ENCODE assay signal across 1 cellular context in the genomic region with DNA sequence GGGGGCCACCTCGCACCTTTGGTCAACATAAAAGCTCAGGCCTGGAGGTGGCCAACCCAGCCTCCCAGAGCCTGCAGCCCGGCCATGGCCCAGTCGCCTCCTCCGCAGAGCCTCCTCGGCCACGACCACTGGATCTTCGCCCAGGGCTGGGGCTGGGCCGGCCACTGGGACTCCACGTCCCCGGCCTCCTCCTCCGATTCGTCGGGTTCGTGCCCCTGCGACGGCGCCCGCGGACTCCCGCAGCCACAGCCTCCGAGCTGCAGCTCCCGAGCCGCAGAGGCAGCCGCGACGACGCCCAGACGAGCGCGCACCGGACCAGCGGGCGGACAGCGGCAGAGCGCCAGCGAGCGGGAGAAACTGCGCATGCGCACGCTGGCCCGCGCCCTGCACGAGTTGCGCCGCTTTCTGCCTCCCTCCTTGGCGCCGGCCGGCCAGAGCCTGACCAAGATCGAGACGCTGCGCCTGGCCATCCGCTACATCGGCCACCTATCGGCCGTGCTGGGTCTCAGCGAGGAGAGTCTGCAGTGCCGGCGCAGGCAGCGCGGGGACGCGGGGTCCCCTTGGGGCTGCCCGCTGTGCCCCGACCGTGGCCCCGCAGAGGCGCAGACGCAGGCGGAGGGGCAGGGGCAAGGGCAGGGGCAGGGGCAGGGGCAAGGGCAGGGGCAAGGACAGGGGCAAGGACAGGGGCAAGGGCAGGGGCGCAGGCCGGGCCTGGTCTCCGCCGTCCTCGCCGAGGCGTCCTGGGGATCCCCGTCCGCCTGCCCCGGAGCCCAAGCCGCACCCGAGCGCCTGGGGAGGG.
A peak's percentile ranks its signal among the peaks of the same experiment; 100 is the strongest.
TF ChIP-seq lines count a peak whose summit lies in the region.

A gene with protein sequence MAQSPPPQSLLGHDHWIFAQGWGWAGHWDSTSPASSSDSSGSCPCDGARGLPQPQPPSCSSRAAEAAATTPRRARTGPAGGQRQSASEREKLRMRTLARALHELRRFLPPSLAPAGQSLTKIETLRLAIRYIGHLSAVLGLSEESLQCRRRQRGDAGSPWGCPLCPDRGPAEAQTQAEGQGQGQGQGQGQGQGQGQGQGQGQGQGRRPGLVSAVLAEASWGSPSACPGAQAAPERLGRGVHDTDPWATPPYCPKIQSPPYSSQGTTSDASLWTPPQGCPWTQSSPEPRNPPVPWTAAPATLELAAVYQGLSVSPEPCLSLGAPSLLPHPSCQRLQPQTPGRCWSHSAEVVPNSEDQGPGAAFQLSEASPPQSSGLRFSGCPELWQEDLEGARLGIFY (plus strand): TSS at position 59 of the 799 bp plus-strand sequence. CDS start 26 bp downstream, at position 85.

TF ChIP-seq in HepG2, 621 proteins besides CTCF, POLR2A, EP300 and RAD21 (continued from another document and continues in another):
- TF ChIP-seq, protein P1, sequence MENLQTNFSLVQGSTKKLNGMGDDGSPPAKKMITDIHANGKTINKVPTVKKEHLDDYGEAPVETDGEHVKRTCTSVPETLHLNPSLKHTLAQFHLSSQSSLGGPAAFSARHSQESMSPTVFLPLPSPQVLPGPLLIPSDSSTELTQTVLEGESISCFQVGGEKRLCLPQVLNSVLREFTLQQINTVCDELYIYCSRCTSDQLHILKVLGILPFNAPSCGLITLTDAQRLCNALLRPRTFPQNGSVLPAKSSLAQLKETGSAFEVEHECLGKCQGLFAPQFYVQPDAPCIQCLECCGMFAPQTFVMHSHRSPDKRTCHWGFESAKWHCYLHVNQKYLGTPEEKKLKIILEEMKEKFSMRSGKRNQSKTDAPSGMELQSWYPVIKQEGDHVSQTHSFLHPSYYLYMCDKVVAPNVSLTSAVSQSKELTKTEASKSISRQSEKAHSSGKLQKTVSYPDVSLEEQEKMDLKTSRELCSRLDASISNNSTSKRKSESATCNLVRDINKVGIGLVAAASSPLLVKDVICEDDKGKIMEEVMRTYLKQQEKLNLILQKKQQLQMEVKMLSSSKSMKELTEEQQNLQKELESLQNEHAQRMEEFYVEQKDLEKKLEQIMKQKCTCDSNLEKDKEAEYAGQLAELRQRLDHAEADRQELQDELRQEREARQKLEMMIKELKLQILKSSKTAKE (CRISPR knock-in tag; IDR thresholded peaks at IDR 0.05; ENCODE audit: borderline replicate concordance), result peak; percentile 38; the same call in 1 of the 2 replicates
- TF ChIP-seq SRY (CRISPR knock-in tag; IDR thresholded peaks at IDR 0.05), result peak; percentile 90
- TF ChIP-seq, protein P2, sequence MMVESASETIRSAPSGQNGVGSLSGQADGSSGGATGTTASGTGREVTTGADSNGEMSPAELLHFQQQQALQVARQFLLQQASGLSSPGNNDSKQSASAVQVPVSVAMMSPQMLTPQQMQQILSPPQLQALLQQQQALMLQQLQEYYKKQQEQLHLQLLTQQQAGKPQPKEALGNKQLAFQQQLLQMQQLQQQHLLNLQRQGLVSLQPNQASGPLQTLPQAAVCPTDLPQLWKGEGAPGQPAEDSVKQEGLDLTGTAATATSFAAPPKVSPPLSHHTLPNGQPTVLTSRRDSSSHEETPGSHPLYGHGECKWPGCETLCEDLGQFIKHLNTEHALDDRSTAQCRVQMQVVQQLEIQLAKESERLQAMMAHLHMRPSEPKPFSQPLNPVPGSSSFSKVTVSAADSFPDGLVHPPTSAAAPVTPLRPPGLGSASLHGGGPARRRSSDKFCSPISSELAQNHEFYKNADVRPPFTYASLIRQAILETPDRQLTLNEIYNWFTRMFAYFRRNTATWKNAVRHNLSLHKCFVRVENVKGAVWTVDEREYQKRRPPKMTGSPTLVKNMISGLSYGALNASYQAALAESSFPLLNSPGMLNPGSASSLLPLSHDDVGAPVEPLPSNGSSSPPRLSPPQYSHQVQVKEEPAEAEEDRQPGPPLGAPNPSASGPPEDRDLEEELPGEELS (CRISPR knock-in tag; IDR thresholded peaks at IDR 0.05), result 0 out of 2 replicates have a peak, but pooled peaks have one; percentile 16
- TF ChIP-seq, protein P3, sequence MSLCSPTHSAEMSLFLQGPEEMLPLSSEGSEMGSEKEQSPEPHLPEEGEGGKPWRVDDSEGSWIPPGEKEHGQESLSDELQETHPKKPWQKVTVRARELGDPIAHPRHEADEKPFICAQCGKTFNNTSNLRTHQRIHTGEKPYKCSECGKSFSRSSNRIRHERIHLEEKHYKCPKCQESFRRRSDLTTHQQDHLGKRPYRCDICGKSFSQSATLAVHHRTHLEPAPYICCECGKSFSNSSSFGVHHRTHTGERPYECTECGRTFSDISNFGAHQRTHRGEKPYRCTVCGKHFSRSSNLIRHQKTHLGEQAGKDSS (CRISPR knock-in tag; IDR thresholded peaks at IDR 0.05; ENCODE audit: borderline replicate concordance, low read depth), result peak; percentile 55; the same call in 1 of the 2 replicates
- TF ChIP-seq ISX (CRISPR knock-in tag; conservative IDR thresholded peaks at IDR 0.05), result no peak
- TF ChIP-seq SNRNP70 (IDR thresholded peaks at IDR 0.05; ENCODE audit: low read depth, low read length), result no peak
- TF ChIP-seq ZNF501 (CRISPR knock-in tag; IDR thresholded peaks at IDR 0.05), result peak; percentile 57; the same call in 1 of the 2 replicates
- TF ChIP-seq, protein P4, sequence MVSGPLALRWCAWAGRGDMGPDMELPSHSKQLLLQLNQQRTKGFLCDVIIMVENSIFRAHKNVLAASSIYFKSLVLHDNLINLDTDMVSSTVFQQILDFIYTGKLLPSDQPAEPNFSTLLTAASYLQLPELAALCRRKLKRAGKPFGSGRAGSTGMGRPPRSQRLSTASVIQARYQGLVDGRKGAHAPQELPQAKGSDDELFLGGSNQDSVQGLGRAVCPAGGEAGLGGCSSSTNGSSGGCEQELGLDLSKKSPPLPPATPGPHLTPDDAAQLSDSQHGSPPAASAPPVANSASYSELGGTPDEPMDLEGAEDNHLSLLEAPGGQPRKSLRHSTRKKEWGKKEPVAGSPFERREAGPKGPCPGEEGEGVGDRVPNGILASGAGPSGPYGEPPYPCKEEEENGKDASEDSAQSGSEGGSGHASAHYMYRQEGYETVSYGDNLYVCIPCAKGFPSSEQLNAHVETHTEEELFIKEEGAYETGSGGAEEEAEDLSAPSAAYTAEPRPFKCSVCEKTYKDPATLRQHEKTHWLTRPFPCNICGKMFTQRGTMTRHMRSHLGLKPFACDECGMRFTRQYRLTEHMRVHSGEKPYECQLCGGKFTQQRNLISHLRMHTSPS (CRISPR knock-in tag; IDR thresholded peaks at IDR 0.05; ENCODE audit: low read depth), result no peak
- peak; percentile 76 for TF ChIP-seq DNMT1 (CRISPR knock-in tag; IDR thresholded peaks at IDR 0.05)
- no peak for TF ChIP-seq LCORL (IDR thresholded peaks at IDR 0.05)
- 0 out of 2 replicates have a peak, but pooled peaks have one; percentile 23 for TF ChIP-seq LCORL (CRISPR knock-in tag; IDR thresholded peaks at IDR 0.05)
- TF ChIP-seq FOXC1 (CRISPR knock-in tag; IDR thresholded peaks at IDR 0.05; ENCODE audit: borderline replicate concordance), result peak; percentile 84
- TF ChIP-seq CENPX (CRISPR knock-in tag; IDR thresholded peaks at IDR 0.05), result no peak
- no peak for TF ChIP-seq ZNF335 (CRISPR knock-in tag; IDR thresholded peaks at IDR 0.05)
- TF ChIP-seq MAZ (IDR thresholded peaks at IDR 0.05; ENCODE audit: borderline replicate concordance, low read depth, low read length), result no peak
- 0 out of 2 replicates have a peak, but pooled peaks have one; percentile 39 for TF ChIP-seq MAZ (CRISPR knock-in tag; IDR thresholded peaks at IDR 0.05; ENCODE audit: low read depth)
- TF ChIP-seq, protein P5, sequence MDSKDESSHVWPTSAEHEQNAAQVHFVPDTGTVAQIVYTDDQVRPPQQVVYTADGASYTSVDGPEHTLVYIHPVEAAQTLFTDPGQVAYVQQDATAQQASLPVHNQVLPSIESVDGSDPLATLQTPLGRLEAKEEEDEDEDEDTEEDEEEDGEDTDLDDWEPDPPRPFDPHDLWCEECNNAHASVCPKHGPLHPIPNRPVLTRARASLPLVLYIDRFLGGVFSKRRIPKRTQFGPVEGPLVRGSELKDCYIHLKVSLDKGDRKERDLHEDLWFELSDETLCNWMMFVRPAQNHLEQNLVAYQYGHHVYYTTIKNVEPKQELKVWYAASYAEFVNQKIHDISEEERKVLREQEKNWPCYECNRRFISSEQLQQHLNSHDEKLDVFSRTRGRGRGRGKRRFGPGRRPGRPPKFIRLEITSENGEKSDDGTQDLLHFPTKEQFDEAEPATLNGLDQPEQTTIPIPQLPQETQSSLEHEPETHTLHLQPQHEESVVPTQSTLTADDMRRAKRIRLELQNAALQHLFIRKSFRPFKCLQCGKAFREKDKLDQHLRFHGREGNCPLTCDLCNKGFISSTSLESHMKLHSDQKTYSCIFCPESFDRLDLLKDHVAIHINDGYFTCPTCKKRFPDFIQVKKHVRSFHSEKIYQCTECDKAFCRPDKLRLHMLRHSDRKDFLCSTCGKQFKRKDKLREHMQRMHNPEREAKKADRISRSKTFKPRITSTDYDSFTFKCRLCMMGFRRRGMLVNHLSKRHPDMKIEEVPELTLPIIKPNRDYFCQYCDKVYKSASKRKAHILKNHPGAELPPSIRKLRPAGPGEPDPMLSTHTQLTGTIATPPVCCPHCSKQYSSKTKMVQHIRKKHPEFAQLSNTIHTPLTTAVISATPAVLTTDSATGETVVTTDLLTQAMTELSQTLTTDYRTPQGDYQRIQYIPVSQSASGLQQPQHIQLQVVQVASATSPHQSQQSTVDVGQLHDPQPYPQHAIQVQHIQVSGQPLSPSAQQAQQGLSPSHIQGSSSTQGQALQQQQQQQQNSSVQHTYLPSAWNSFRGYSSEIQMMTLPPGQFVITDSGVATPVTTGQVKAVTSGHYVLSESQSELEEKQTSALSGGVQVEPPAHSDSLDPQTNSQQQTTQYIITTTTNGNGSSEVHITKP (CRISPR knock-in tag; IDR thresholded peaks at IDR 0.05; ENCODE audit: low read depth), result no peak
- TF ChIP-seq, protein P6, sequence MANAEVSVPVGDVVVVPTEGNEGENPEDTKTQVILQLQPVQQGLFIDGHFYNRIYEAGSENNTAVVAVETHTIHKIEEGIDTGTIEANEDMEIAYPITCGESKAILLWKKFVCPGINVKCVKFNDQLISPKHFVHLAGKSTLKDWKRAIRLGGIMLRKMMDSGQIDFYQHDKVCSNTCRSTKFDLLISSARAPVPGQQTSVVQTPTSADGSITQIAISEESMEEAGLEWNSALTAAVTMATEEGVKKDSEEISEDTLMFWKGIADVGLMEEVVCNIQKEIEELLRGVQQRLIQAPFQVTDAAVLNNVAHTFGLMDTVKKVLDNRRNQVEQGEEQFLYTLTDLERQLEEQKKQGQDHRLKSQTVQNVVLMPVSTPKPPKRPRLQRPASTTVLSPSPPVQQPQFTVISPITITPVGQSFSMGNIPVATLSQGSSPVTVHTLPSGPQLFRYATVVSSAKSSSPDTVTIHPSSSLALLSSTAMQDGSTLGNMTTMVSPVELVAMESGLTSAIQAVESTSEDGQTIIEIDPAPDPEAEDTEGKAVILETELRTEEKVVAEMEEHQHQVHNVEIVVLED (CRISPR knock-in tag; IDR thresholded peaks at IDR 0.05; ENCODE audit: borderline replicate concordance), result peak; percentile 86
- peak; percentile 67; the same call in 1 of the 2 replicates for TF ChIP-seq ZFY (CRISPR knock-in tag; IDR thresholded peaks at IDR 0.05)
- peak; percentile 87 for TF ChIP-seq HNRNPK (IDR thresholded peaks at IDR 0.05; ENCODE audit: low read depth, low read length, poor library complexity, severe bottlenecking)
- TF ChIP-seq BCL6 (CRISPR knock-in tag; IDR thresholded peaks at IDR 0.05), result peak; percentile 36; the same call in 1 of the 2 replicates
- TF ChIP-seq YEATS4 (CRISPR knock-in tag; IDR thresholded peaks at IDR 0.05; ENCODE audit: borderline replicate concordance), result no peak
- TF ChIP-seq ZNF790 (CRISPR knock-in tag; IDR thresholded peaks at IDR 0.05; ENCODE audit: borderline replicate concordance), result no peak; the same call in 1 of the 2 replicates
- peak; percentile 81; the same call in 1 of the 2 replicates for TF ChIP-seq ZSCAN31 (CRISPR knock-in tag; IDR thresholded peaks at IDR 0.05; ENCODE audit: low read depth)
- TF ChIP-seq TEAD3 (CRISPR knock-in tag; optimal IDR thresholded peaks at IDR 0.05; ENCODE audit: borderline replicate concordance), result peak; percentile 74
- TF ChIP-seq, protein P7, sequence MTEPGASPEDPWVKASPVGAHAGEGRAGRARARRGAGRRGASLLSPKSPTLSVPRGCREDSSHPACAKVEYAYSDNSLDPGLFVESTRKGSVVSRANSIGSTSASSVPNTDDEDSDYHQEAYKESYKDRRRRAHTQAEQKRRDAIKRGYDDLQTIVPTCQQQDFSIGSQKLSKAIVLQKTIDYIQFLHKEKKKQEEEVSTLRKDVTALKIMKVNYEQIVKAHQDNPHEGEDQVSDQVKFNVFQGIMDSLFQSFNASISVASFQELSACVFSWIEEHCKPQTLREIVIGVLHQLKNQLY (CRISPR knock-in tag; IDR thresholded peaks at IDR 0.05), result peak; percentile 27; the same call in 1 of the 2 replicates
- peak; percentile 95 for TF ChIP-seq ZNF547 (CRISPR knock-in tag; IDR thresholded peaks at IDR 0.05)
- TF ChIP-seq ZSCAN9 (CRISPR knock-in tag; IDR thresholded peaks at IDR 0.05; ENCODE audit: borderline replicate concordance), result peak; percentile 39; the same call in 1 of the 2 replicates
- TF ChIP-seq, protein P8, sequence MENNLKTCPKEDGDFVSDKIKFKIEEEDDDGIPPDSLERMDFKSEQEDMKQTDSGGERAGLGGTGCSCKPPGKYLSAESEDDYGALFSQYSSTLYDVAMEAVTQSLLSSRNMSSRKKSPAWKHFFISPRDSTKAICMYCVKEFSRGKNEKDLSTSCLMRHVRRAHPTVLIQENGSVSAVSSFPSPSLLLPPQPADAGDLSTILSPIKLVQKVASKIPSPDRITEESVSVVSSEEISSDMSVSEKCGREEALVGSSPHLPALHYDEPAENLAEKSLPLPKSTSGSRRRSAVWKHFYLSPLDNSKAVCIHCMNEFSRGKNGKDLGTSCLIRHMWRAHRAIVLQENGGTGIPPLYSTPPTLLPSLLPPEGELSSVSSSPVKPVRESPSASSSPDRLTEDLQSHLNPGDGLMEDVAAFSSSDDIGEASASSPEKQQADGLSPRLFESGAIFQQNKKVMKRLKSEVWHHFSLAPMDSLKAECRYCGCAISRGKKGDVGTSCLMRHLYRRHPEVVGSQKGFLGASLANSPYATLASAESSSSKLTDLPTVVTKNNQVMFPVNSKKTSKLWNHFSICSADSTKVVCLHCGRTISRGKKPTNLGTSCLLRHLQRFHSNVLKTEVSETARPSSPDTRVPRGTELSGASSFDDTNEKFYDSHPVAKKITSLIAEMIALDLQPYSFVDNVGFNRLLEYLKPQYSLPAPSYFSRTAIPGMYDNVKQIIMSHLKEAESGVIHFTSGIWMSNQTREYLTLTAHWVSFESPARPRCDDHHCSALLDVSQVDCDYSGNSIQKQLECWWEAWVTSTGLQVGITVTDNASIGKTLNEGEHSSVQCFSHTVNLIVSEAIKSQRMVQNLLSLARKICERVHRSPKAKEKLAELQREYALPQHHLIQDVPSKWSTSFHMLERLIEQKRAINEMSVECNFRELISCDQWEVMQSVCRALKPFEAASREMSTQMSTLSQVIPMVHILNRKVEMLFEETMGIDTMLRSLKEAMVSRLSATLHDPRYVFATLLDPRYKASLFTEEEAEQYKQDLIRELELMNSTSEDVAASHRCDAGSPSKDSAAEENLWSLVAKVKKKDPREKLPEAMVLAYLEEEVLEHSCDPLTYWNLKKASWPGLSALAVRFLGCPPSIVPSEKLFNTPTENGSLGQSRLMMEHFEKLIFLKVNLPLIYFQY (CRISPR knock-in tag; IDR thresholded peaks at IDR 0.05; ENCODE audit: borderline replicate concordance), result 0 out of 2 replicates have a peak, but pooled peaks have one; percentile 51
- TF ChIP-seq RCOR2 (CRISPR knock-in tag; IDR thresholded peaks at IDR 0.05), result peak; percentile 38; the same call in 1 of the 2 replicates
- peak; percentile 98 for TF ChIP-seq ATF7-NPFF (CRISPR knock-in tag; IDR thresholded peaks at IDR 0.05; ENCODE audit: low read depth)
- TF ChIP-seq, protein P9, sequence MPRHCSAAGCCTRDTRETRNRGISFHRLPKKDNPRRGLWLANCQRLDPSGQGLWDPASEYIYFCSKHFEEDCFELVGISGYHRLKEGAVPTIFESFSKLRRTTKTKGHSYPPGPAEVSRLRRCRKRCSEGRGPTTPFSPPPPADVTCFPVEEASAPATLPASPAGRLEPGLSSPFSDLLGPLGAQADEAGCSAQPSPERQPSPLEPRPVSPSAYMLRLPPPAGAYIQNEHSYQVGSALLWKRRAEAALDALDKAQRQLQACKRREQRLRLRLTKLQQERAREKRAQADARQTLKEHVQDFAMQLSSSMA (CRISPR knock-in tag; IDR thresholded peaks at IDR 0.05), result peak; percentile 85; the same call in 1 of the 2 replicates
- peak; percentile 18; the same call in 1 of the 2 replicates for TF ChIP-seq RXRB (CRISPR knock-in tag; IDR thresholded peaks at IDR 0.05; ENCODE audit: borderline replicate concordance)
